Comparison of ENCODE assay signal across 9 cellular contexts in genomic region chr11:96426356-96427103, GRCh38. TPM values are rescaled to one million over a fixed set of nuclear protein-coding genes. Genes with fewer than 3 reads are reported as not detected.
DNase-seq lines count a peak whose midpoint lies in the region; ATAC-seq, FAIRE-seq and TF ChIP-seq lines count a peak whose summit lies in the region.
"Had no signal": no experiment of that assay in that cellular context is flagged by ENCODE, and none has a peak within 500 bp of the region (broad histone marks: within the 10 kb centered on the region; RNA-seq: fewer than 3 reads in every experiment).

No MANE protein-coding gene starts in this region.

- H3K9me3 Mint-ChIP-seq in activated CD4-positive, alpha-beta T cell treated with anti-CD3 and anti-CD28 coated beads for 36 hours (ENCODE audit: low read depth) = no peaks in the 10 kb centered on the region
- H3K9me3 Mint-ChIP-seq in chondrocyte (ENCODE audit: low read depth) = peaks cover under 1% of the 10 kb centered on the region

- no peak overlapping the region for H3K9ac ChIP-seq in HepG2 (ENCODE audit: insufficient read depth, low read depth, low read length)

- CTCF ChIA-PET in activated CD4-positive, alpha-beta T cell treated with anti-CD3 and anti-CD28 coated beads for 36 hours (lab: Charles Lee) = interaction anchor here (0.6 to 3.9 kb wide), 12 partner anchors 8 to 1272 kb away, joined by 3 to 39 read pairs (median 3); no protein-coding TSS in a partner anchor
- CTCF ChIA-PET in HepG2 (lab: Yijun Ruan, JAX; ENCODE audit: low intra/inter-chr PET ratio, low total read pairs) = interaction anchor here (0.7 to 2.1 kb wide), 7 partner anchors 33 to 1640 kb away, joined by 3 to 10 read pairs (median 4); no protein-coding TSS in a partner anchor

- H3K79me2 ChIP-seq in HepG2 (ENCODE audit: insufficient read depth, low read length) = no peaks in the 10 kb centered on the region

- no TSS peak for BruUV-seq in HepG2 (replicated peaks; lab: Mats Ljungman, UMichigan)

- no peaks in the 10 kb centered on the region for H4K20me1 ChIP-seq in HepG2 (ENCODE audit: insufficient read depth, low read length)

- peak; percentile 28 for DNase-seq in activated CD4-positive, alpha-beta T cell treated with anti-CD3 and anti-CD28 coated beads for 36 hours
- no peak for DNase-seq in activated CD4-positive, alpha-beta T cell treated with anti-CD3 and anti-CD28 coated beads for 1 hour
- peak; percentile 13 for DNase-seq in NCI-H748 (lab: John Stamatoyannopoulos, UW; ENCODE audit: unreplicated experiment)
- no peak for DNase-seq in chondrocyte (ENCODE audit: low spot score)
- peak; percentile 27 for DNase-seq in HepG2 (ENCODE audit: low spot score)
- no peak for DNase-seq in vagina (ENCODE audit: extremely low spot score in 2 of 2)
- DNase-seq in NCI-H1048 (lab: John Stamatoyannopoulos, UW) = no peak

- H3K36me3 ChIP-seq in HepG2 (replicated peaks in 1 of 2; ENCODE audit: control insufficient read depth in 1 of 2, insufficient read depth in 2 of 2, low read length in 2 of 2) (no peaks in the 10 kb centered on the region), vagina (no peaks in the 10 kb centered on the region)

- H3K4me3 Mint-ChIP-seq in activated CD4-positive, alpha-beta T cell treated with anti-CD3 and anti-CD28 coated beads for 36 hours = no peak overlapping the region
- no peak overlapping the region for H3K4me3 Mint-ChIP-seq in chondrocyte (ENCODE audit: unreplicated experiment)

- TF ChIP-seq EP300 in HepG2 (IDR thresholded peaks at IDR 0.05; ENCODE audit: low read depth in 2 of 2, low read length in 2 of 2) (no peak), HepG2 (CRISPR knock-in tag; IDR thresholded peaks at IDR 0.05; ENCODE audit: borderline replicate concordance) (no peak)

- H2AFZ ChIP-seq in HepG2 (ENCODE audit: low read length) = peak overlapping the region; percentile 95

- H3K27me3 ChIP-seq in HepG2 (ENCODE audit: control insufficient read depth in 1 of 2, insufficient read depth in 2 of 2, low read length in 2 of 2) = 0 out of 5 replicates have a peak, but pooled peaks cover 0 to 3% of the 10 kb centered on the region in 2 experiments
- H3K27me3 ChIP-seq in vagina = no peaks in the 10 kb centered on the region

- H3K4me3 ChIP-seq in HepG2 (replicated peaks in 1 of 3; ENCODE audit: insufficient read depth in 1 of 3, low read depth in 2 of 3, low read length in 3 of 3) = peak overlapping the region; percentile 40 to 63 (median 63); a peak in 4 of 6 replicates
- no peak overlapping the region for H3K4me3 ChIP-seq in vagina

- TF ChIP-seq POLR2A in HepG2 (IDR thresholded peaks at IDR 0.05; ENCODE audit: insufficient read depth in 1 of 2, low read depth in 2 of 2, low read length in 2 of 2) (no peak), vagina (IDR thresholded peaks at IDR 0.05) (no peak)

- peak; percentile 74 for ATAC-seq in activated CD4-positive, alpha-beta T cell treated with anti-CD3 and anti-CD28 coated beads for 36 hours
- ATAC-seq in HG03097 (IDR thresholded peaks at IDR 0.05; ENCODE audit: low FRiP score, unreplicated experiment) = peak; percentile 65
- ATAC-seq in HepG2 = peak; percentile 76; the same call in 2 of the 3 replicates

- H3K4me1 Mint-ChIP-seq in activated CD4-positive, alpha-beta T cell treated with anti-CD3 and anti-CD28 coated beads for 36 hours = peaks cover 14% of the 10 kb centered on the region
- peaks cover 5% of the 10 kb centered on the region for H3K4me1 Mint-ChIP-seq in chondrocyte (ENCODE audit: low read depth)

- TF ChIP-seq CTCF in chondrocyte (IDR thresholded peaks at IDR 0.05) (peak; percentile 90), HepG2 (CRISPR knock-in tag; IDR thresholded peaks at IDR 0.05) (peak; percentile 72), vagina (IDR thresholded peaks at IDR 0.05) (peak; percentile 18 to 63 (median 46))

- peak; percentile 67 for TF ChIP-seq RAD21 in HepG2 (CRISPR knock-in tag; IDR thresholded peaks at IDR 0.05)

- H3K27me3 Mint-ChIP-seq in activated CD4-positive, alpha-beta T cell treated with anti-CD3 and anti-CD28 coated beads for 36 hours = peaks cover 25% of the 10 kb centered on the region
- peaks cover 22% of the 10 kb centered on the region for H3K27me3 Mint-ChIP-seq in chondrocyte (ENCODE audit: low read depth)

- intact Hi-C loops in activated CD4-positive, alpha-beta T cell treated with anti-CD3 and anti-CD28 coated beads for 36 hours (cut with DNase I, micrococcal nuclease) = loop anchor here (1.0 to 5.0 kb wide), 8 partner anchors 577 to 1904 kb away; partner anchors contain the start of gene CEP57 (in 1 of the 2)
- intact Hi-C loops in HepG2 (cut with micrococcal nuclease; ENCODE audit: unreplicated experiment) = loop anchor here (1.0 to 5.0 kb wide), 5 partner anchors 577 to 1639 kb away; no protein-coding TSS in a partner anchor
- intact Hi-C loops in vagina (cut with DNase I) = no loop called here

- H3K36me3 Mint-ChIP-seq in activated CD4-positive, alpha-beta T cell treated with anti-CD3 and anti-CD28 coated beads for 36 hours (ENCODE audit: low read depth) = no peaks in the 10 kb centered on the region
- H3K36me3 Mint-ChIP-seq in chondrocyte (ENCODE audit: low read depth) = peaks cover 1% of the 10 kb centered on the region

- WGBS in HepG2 (ENCODE audit: low lambda C conversion rate) = 10% methylated on average over 8 of the region's 8 CpGs

- H3K27ac Mint-ChIP-seq in activated CD4-positive, alpha-beta T cell treated with anti-CD3 and anti-CD28 coated beads for 36 hours = no peak overlapping the region
- H3K27ac Mint-ChIP-seq in chondrocyte (ENCODE audit: unreplicated experiment) = no peak overlapping the region

- H3K9me3 ChIP-seq in HepG2 (ENCODE audit: low read length) (no peaks in the 10 kb centered on the region), vagina (no peaks in the 10 kb centered on the region)

- H3K27ac ChIP-seq in HepG2 (ENCODE audit: extremely low read length, insufficient read depth, low read length) (no peak overlapping the region), vagina (no peak overlapping the region)

- no peaks in the 10 kb centered on the region; the same call in 1 of the 2 replicates for H3K4me1 ChIP-seq in HepG2 (ENCODE audit: insufficient read depth, low read length)
- H3K4me1 ChIP-seq in vagina = no peaks in the 10 kb centered on the region

- FAIRE-seq in HepG2 (lab: Jason Lieb, UNC) = no peak
- FAIRE-seq: colon had no signal

- in situ Hi-C loops in HepG2 (cut with HindIII; ENCODE audit: extremely low pct_ligation_motif_present, low pct_unique_long_range_greater_than_20kb) = loop anchor here (10.0 kb wide), 1 partner anchor 592 kb away; no protein-coding TSS in a partner anchor

- peak overlapping the region; percentile 95 for H3K4me2 ChIP-seq in HepG2 (ENCODE audit: low read depth, low read length)

- POLR2A ChIA-PET in activated CD4-positive, alpha-beta T cell treated with anti-CD3 and anti-CD28 coated beads for 36 hours (lab: Charles Lee) = no interaction called here
- POLR2A ChIA-PET in HepG2 (lab: Yijun Ruan, JAX) = no interaction called here

RNA-seq across cellular contexts. Expression of gene JRKL, which starts 36.7 kb away (rescaled TPM):
- 10 to 100 TPM; 12.9 to 15.7 TPM for total RNA-seq in activated CD4-positive, alpha-beta T cell treated with anti-CD3 and anti-CD28 coated beads for 36 hours
- total RNA-seq in chondrocyte (13.0 to 13.6 TPM (median 13.0 TPM) in 3 replicates), HepG2 (2016; rRNA removed; fragmentation: Illumina TruSeq; extraction: Trizol) (4.5 and 8.6 TPM in 2 replicates), vagina (5.4 TPM)
- 0.30 and 0.71 TPM in 2 replicates for total RNA-seq in HepG2 (2016; cell fraction: cytosol; rRNA removed; fragmentation: Illumina TruSeq; extraction: Trizol; ENCODE audit: low read depth)
- 4.8 and 8.5 TPM in 2 replicates for total RNA-seq in HepG2 (2016; cell fraction: insoluble cytoplasmic fraction; rRNA removed; fragmentation: Illumina TruSeq; extraction: Trizol)
- total RNA-seq in HepG2 (2016; cell fraction: membrane; rRNA removed; fragmentation: Illumina TruSeq; extraction: Trizol) = 2.2 and 2.8 TPM in 2 replicates
- 5.2 and 5.4 TPM in 2 replicates for total RNA-seq in HepG2 (2016; cell fraction: nucleus; rRNA removed; fragmentation: Illumina TruSeq; extraction: Trizol)
- polyA plus RNA-seq in HepG2 (2011; rRNA removed) = 2.6 and 3.2 TPM in 2 replicates
- 1.1 and 2.2 TPM in 2 replicates for polyA plus RNA-seq in HepG2 (2011; cell fraction: cytosol; rRNA removed)
- 2.2 and 3.2 TPM in 2 replicates for polyA plus RNA-seq in HepG2 (2011; cell fraction: nucleus; rRNA removed)
- polyA plus RNA-seq in HepG2 (2012) = 4.1 and 5.4 TPM in 2 replicates
- polyA plus RNA-seq in HepG2 (2016; cell fraction: cytosol; fragmentation: Illumina TruSeq; extraction: Trizol; ENCODE audit: low read depth) = 0.29 and 0.32 TPM in 2 replicates
- polyA plus RNA-seq in HepG2 (2016; cell fraction: insoluble cytoplasmic fraction; fragmentation: Illumina TruSeq; extraction: Trizol; ENCODE audit: low read depth) = 8.2 TPM in 2 replicates
- polyA plus RNA-seq in HepG2 (2016; cell fraction: membrane; fragmentation: Illumina TruSeq; extraction: Trizol; ENCODE audit: low read depth) = 1.4 and 1.8 TPM in 2 replicates
- polyA plus RNA-seq in HepG2 (2016; cell fraction: nucleus; fragmentation: Illumina TruSeq; extraction: Trizol; ENCODE audit: insufficient read depth, low read depth) = 9.1 and 11.5 TPM in 2 replicates
- 0.62 and 0.96 TPM in 2 replicates for polyA minus RNA-seq in HepG2 (2011; rRNA and poly(A)+ RNA removed; ENCODE audit: low replicate concordance)
- 2.6 and 2.8 TPM in 2 replicates for polyA minus RNA-seq in HepG2 (2011; cell fraction: cytosol; rRNA and poly(A)+ RNA removed)
- polyA minus RNA-seq in HepG2 (2011; cell fraction: nucleus; rRNA and poly(A)+ RNA removed) = 5.4 and 6.5 TPM in 2 replicates

RNA-seq across cellular contexts. Expression of gene CCDC82, which starts 36.8 kb away (rescaled TPM):
- 10 to 100 TPM; 32.1 to 38.3 TPM for total RNA-seq in activated CD4-positive, alpha-beta T cell treated with anti-CD3 and anti-CD28 coated beads for 36 hours
- total RNA-seq in chondrocyte = 20.3 to 23.6 TPM (median 21.3 TPM) in 3 replicates
- total RNA-seq in HepG2 (2016; rRNA removed; fragmentation: Illumina TruSeq; extraction: Trizol) = 19.7 and 23.5 TPM in 2 replicates
- 1.8 and 2.4 TPM in 2 replicates for total RNA-seq in HepG2 (2016; cell fraction: cytosol; rRNA removed; fragmentation: Illumina TruSeq; extraction: Trizol; ENCODE audit: low read depth)
- total RNA-seq in HepG2 (2016; cell fraction: insoluble cytoplasmic fraction; rRNA removed; fragmentation: Illumina TruSeq; extraction: Trizol) = 19.1 and 24.0 TPM in 2 replicates
- 4.7 and 4.9 TPM in 2 replicates for total RNA-seq in HepG2 (2016; cell fraction: membrane; rRNA removed; fragmentation: Illumina TruSeq; extraction: Trizol)
- total RNA-seq in HepG2 (2016; cell fraction: nucleus; rRNA removed; fragmentation: Illumina TruSeq; extraction: Trizol) = 39.8 and 47.6 TPM in 2 replicates
- polyA plus RNA-seq in HepG2 (2011; rRNA removed) = 21.6 and 25.7 TPM in 2 replicates
- 3.6 and 6.5 TPM in 2 replicates for polyA plus RNA-seq in HepG2 (2011; cell fraction: cytosol; rRNA removed)
- 33.4 and 54.2 TPM in 2 replicates for polyA plus RNA-seq in HepG2 (2011; cell fraction: nucleus; rRNA removed)
- 33.3 and 38.3 TPM in 2 replicates for polyA plus RNA-seq in HepG2 (2012)
- polyA plus RNA-seq in HepG2 (2016; cell fraction: cytosol; fragmentation: Illumina TruSeq; extraction: Trizol; ENCODE audit: low read depth) = 0.97 and 1.00 TPM in 2 replicates
- polyA plus RNA-seq in HepG2 (2016; cell fraction: insoluble cytoplasmic fraction; fragmentation: Illumina TruSeq; extraction: Trizol; ENCODE audit: low read depth) = 29.2 and 34.9 TPM in 2 replicates
- 2.5 and 3.9 TPM in 2 replicates for polyA plus RNA-seq in HepG2 (2016; cell fraction: membrane; fragmentation: Illumina TruSeq; extraction: Trizol; ENCODE audit: low read depth)
- polyA plus RNA-seq in HepG2 (2016; cell fraction: nucleus; fragmentation: Illumina TruSeq; extraction: Trizol; ENCODE audit: insufficient read depth, low read depth) = 90.4 and 109 TPM in 2 replicates
- 5.4 and 6.3 TPM in 2 replicates for polyA minus RNA-seq in HepG2 (2011; rRNA and poly(A)+ RNA removed; ENCODE audit: low replicate concordance)
- 9.4 and 9.6 TPM in 2 replicates for polyA minus RNA-seq in HepG2 (2011; cell fraction: cytosol; rRNA and poly(A)+ RNA removed)
- 91.0 and 94.6 TPM in 2 replicates for polyA minus RNA-seq in HepG2 (2011; cell fraction: nucleus; rRNA and poly(A)+ RNA removed)
- 29.5 TPM for total RNA-seq in vagina

Comparison
In these comparisons a context has a peak if more than half of its experiments do, and no peak if none do; other contexts are left out.
1. DNase-seq: peak in activated CD4-positive, alpha-beta T cell treated with anti-CD3 and anti-CD28 coated beads for 36 hours (single experiment), NCI-H748 (single experiment) and HepG2 (single experiment); none in activated CD4-positive, alpha-beta T cell treated with anti-CD3 and anti-CD28 coated beads for 1 hour (single experiment), chondrocyte (single experiment), vagina (0 of 2) and NCI-H1048 (single experiment).
2. H3K4me3 ChIP-seq: peak in HepG2 (3 of 3); none in vagina (0 of 2).
3. Peak in every context shown above with its lines, with median percentiles within 50 percentile points of each other: ATAC-seq and CTCF ChIP-seq.